In genomic region chr9:137776306-137776995, GRCh38 we compare ENCODE assay signal across 17 cellular contexts.
DNase-seq lines count a peak whose midpoint lies in the region; ATAC-seq and TF ChIP-seq lines count a peak whose summit lies in the region.
"Had no signal": no experiment of that assay in that cellular context is flagged by ENCODE, and none has a peak within 500 bp of the region (broad histone marks: within the 10 kb centered on the region; RNA-seq: fewer than 3 reads in every experiment).

No MANE protein-coding gene starts in this region.

- no peak for TF ChIP-seq CTCF in endodermal cell (conservative IDR thresholded peaks at IDR 0.05)

- H3K27ac ChIP-seq in endodermal cell (ENCODE audit: low read depth, low read length) = no peak overlapping the region
- H3K27ac ChIP-seq: 22Rv1, GM23248 had no signal

- 93% methylated on average over 17 to 22 of the region's 22 CpGs for WGBS in endodermal cell (ENCODE audit: insufficient coverage in 1 of 2, insufficient read length in 1 of 2), 2 experiments

- POLR2A ChIA-PET in activated CD4-positive, alpha-beta T cell treated with anti-CD3 and anti-CD28 coated beads, Interleukin-2, amount 10 ng/mL, durations not matched to agents 7 days and 5 days (lab: Charles Lee) = no interaction called here

- CTCF ChIA-PET in activated CD4-positive, alpha-beta T cell treated with anti-CD3 and anti-CD28 coated beads, Interleukin-2, amount 10 ng/mL, durations not matched to agents 7 days and 5 days (lab: Charles Lee) = interaction anchor here (1.1 to 1.9 kb wide), 3 partner anchors 12 to 55 kb away, joined by 3 to 4 read pairs (median 4); no protein-coding TSS in a partner anchor

- H3K36me3 ChIP-seq in endodermal cell (ENCODE audit: control insufficient read depth, insufficient read depth, low read length) = peaks cover 61% of the 10 kb centered on the region

- no peak overlapping the region for H3K4me3 ChIP-seq in endodermal cell (ENCODE audit: low read length)
- H3K4me3 ChIP-seq: GM23248 had no signal

- no peaks in the 10 kb centered on the region for H3K4me1 ChIP-seq in endodermal cell (ENCODE audit: control insufficient read depth, insufficient read depth, low read length)

- H3K9me3 ChIP-seq in T-helper 17 cell (ENCODE audit: control insufficient read depth, low read length, poor library complexity, severe bottlenecking) (no peaks in the 10 kb centered on the region), endodermal cell (ENCODE audit: control insufficient read depth, low read length) (no peaks in the 10 kb centered on the region)

- no peak for ATAC-seq in T-helper 17 cell
- ATAC-seq in GM19463 (IDR thresholded peaks at IDR 0.05; ENCODE audit: unreplicated experiment) = no peak
- ATAC-seq: CD8-positive, alpha-beta T cell had no signal

- intact Hi-C loops in activated CD4-positive, alpha-beta T cell treated with anti-CD3 and anti-CD28 coated beads, Interleukin-2, amount 10 ng/mL, durations not matched to agents 24 days and 14 days (cut with micrococcal nuclease) = no loop called here
- intact Hi-C loops in posterior vena cava (cut with DNase I) = no loop called here

- H3K4me1 Mint-ChIP-seq in activated CD4-positive, alpha-beta T cell treated with anti-CD3 and anti-CD28 coated beads, Interleukin-2, amount 10 ng/mL, durations not matched to agents 7 days and 5 days = no peaks in the 10 kb centered on the region
- no peaks in the 10 kb centered on the region for H3K4me1 Mint-ChIP-seq in activated CD4-positive, alpha-beta T cell treated with anti-CD3 and anti-CD28 coated beads, Interleukin-2, amount 10 ng/mL, durations not matched to agents 24 days and 14 days
- peaks cover 3% of the 10 kb centered on the region for H3K4me1 Mint-ChIP-seq in T-helper 17 cell
- H3K4me1 Mint-ChIP-seq in endodermal cell = no peaks in the 10 kb centered on the region
- H3K4me1 Mint-ChIP-seq: CD14-positive monocyte had no signal

- H3K36me3 Mint-ChIP-seq in activated CD4-positive, alpha-beta T cell treated with anti-CD3 and anti-CD28 coated beads, Interleukin-2, amount 10 ng/mL, durations not matched to agents 7 days and 5 days (ENCODE audit: low read depth) = peaks cover 22% of the 10 kb centered on the region
- H3K36me3 Mint-ChIP-seq in activated CD4-positive, alpha-beta T cell treated with anti-CD3 and anti-CD28 coated beads, Interleukin-2, amount 10 ng/mL, durations not matched to agents 24 days and 14 days (ENCODE audit: low read depth) = peaks cover 25% of the 10 kb centered on the region
- H3K36me3 Mint-ChIP-seq in T-helper 17 cell (ENCODE audit: low read depth) = no peaks in the 10 kb centered on the region
- H3K36me3 Mint-ChIP-seq in endodermal cell (ENCODE audit: low read depth) = peaks cover 45% of the 10 kb centered on the region

- no peaks in the 10 kb centered on the region for H3K9me3 Mint-ChIP-seq in activated CD4-positive, alpha-beta T cell treated with anti-CD3 and anti-CD28 coated beads, Interleukin-2, amount 10 ng/mL, durations not matched to agents 7 days and 5 days
- H3K9me3 Mint-ChIP-seq in activated CD4-positive, alpha-beta T cell treated with anti-CD3 and anti-CD28 coated beads, Interleukin-2, amount 10 ng/mL, durations not matched to agents 24 days and 14 days = no peaks in the 10 kb centered on the region
- no peaks in the 10 kb centered on the region for H3K9me3 Mint-ChIP-seq in endodermal cell
- H3K9me3 Mint-ChIP-seq: CD14-positive monocyte; CD8-positive, alpha-beta T cell; IgD-negative memory B cell had no signal

- peak overlapping the region; percentile 64 for H3K27ac Mint-ChIP-seq in activated CD4-positive, alpha-beta T cell treated with anti-CD3 and anti-CD28 coated beads, Interleukin-2, amount 10 ng/mL, durations not matched to agents 7 days and 5 days
- no peak overlapping the region for H3K27ac Mint-ChIP-seq in activated CD4-positive, alpha-beta T cell treated with anti-CD3 and anti-CD28 coated beads, Interleukin-2, amount 10 ng/mL, durations not matched to agents 24 days and 14 days
- H3K27ac Mint-ChIP-seq in T-helper 17 cell (peak overlapping the region; percentile 76), endodermal cell (peak overlapping the region; percentile 24)
- H3K27ac Mint-ChIP-seq: CD8-positive, alpha-beta T cell had no signal

- no peak overlapping the region for H3K4me3 Mint-ChIP-seq in activated CD4-positive, alpha-beta T cell treated with anti-CD3 and anti-CD28 coated beads, Interleukin-2, amount 10 ng/mL, durations not matched to agents 7 days and 5 days
- H3K4me3 Mint-ChIP-seq in activated CD4-positive, alpha-beta T cell treated with anti-CD3 and anti-CD28 coated beads, Interleukin-2, amount 10 ng/mL, durations not matched to agents 24 days and 14 days = no peak overlapping the region
- H3K4me3 Mint-ChIP-seq in T-helper 17 cell = no peak overlapping the region
- H3K4me3 Mint-ChIP-seq in endodermal cell = no peak overlapping the region
- H3K4me3 Mint-ChIP-seq: CD14-positive monocyte; CD8-positive, alpha-beta T cell had no signal

- no peak overlapping the region for H3K9ac ChIP-seq in endodermal cell (ENCODE audit: extremely low read depth, low read length, poor library complexity, severe bottlenecking)
- H3K9ac ChIP-seq: GM23248 had no signal

- no peaks in the 10 kb centered on the region for H3K27me3 ChIP-seq in endodermal cell (ENCODE audit: control insufficient read depth, insufficient read depth, low read length, poor library complexity, severe bottlenecking)

- DNase-seq in activated CD4-positive, alpha-beta T cell treated with anti-CD3 and anti-CD28 coated beads, Interleukin-2, amount 10 ng/mL, durations not matched to agents 7 days and 5 days = no peak
- DNase-seq in activated CD4-positive, alpha-beta T cell treated with anti-CD3 and anti-CD28 coated beads, Interleukin-2, amount 10 ng/mL, durations not matched to agents 24 days and 14 days = no peak
- DNase-seq in T-helper 17 cell = no peak
- DNase-seq in endodermal cell = no peak
- DNase-seq in posterior vena cava (ENCODE audit: low spot score) = peak; percentile 63
- DNase-seq in HCEC 1CT = no peak
- DNase-seq in DMS153 treated with DMSO at 0.1 percent for 48 hours (lab: John Stamatoyannopoulos, UW; ENCODE audit: unreplicated experiment) = no peak
- DNase-seq: CD8-positive, alpha-beta T cell; COR-L47; DMS153; DND-41; GDM1; GM23248 had no signal

- no peaks in the 10 kb centered on the region for H3K27me3 Mint-ChIP-seq in activated CD4-positive, alpha-beta T cell treated with anti-CD3 and anti-CD28 coated beads, Interleukin-2, amount 10 ng/mL, durations not matched to agents 7 days and 5 days
- H3K27me3 Mint-ChIP-seq in activated CD4-positive, alpha-beta T cell treated with anti-CD3 and anti-CD28 coated beads, Interleukin-2, amount 10 ng/mL, durations not matched to agents 24 days and 14 days = no peaks in the 10 kb centered on the region
- H3K27me3 Mint-ChIP-seq in T-helper 17 cell = no peaks in the 10 kb centered on the region
- no peaks in the 10 kb centered on the region for H3K27me3 Mint-ChIP-seq in endodermal cell (ENCODE audit: insufficient read depth)
- H3K27me3 Mint-ChIP-seq: IgD-negative memory B cell had no signal
